33 cellular contexts compared by ENCODE assay signal in the genomic region with DNA sequence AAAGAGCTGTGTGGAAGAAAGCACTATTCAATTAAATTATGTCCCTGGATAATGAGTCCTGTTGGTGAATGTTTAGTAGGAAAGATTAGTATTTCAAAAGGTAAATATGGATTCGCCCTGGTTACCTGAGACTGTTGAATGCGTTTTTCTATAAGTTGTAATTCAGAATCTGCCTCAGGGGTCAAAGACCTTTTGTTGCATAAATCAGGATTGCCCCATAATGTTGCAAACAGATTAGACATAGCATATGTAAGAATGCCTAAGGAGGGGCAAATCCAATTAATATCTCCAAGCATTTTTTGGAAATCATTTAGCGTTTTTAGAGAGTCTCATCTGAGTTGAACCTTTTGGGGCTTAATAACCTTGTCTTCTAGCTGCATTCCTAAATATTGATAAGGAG.
"Had no signal": no experiment of that assay in that cellular context is flagged by ENCODE, and none has a peak within 500 bp of the region (broad histone marks: within the 10 kb centered on the region; RNA-seq: fewer than 3 reads in every experiment).

No MANE protein-coding gene starts in this region.

- H3K36me3 ChIP-seq: ascending aorta, SJCRH30 had no signal

- H3K27ac ChIP-seq: ascending aorta, RWPE1, SJCRH30, SK-N-MC had no signal

- H3K27ac Mint-ChIP-seq: activated CD4-positive, alpha-beta T cell treated with anti-CD3 and anti-CD28 coated beads, Interleukin-2, amount 10 ng/mL, durations not matched to agents 24 days and 14 days; activated CD8-positive, alpha-beta T cell treated with anti-CD3 and anti-CD28 coated beads for 36 hours; activated naive CD8-positive, alpha-beta T cell treated with anti-CD3 and anti-CD28 coated beads for 36 hours; activated T-cell treated with anti-CD3 and anti-CD28 coated beads, Interleukin-2, amount 50 U/mL, for 72 hours; activated T-helper 17 cell treated with anti-CD3 and anti-CD28 coated beads, Interleukin-2, amount 50 U/mL, for 72 hours had no signal

- H3K9me3 Mint-ChIP-seq: activated CD4-positive, alpha-beta T cell treated with anti-CD3 and anti-CD28 coated beads, Interleukin-2, amount 10 ng/mL, durations not matched to agents 24 days and 14 days; activated CD8-positive, alpha-beta T cell treated with anti-CD3 and anti-CD28 coated beads for 36 hours; activated naive CD8-positive, alpha-beta T cell treated with anti-CD3 and anti-CD28 coated beads for 36 hours; activated T-cell treated with anti-CD3 and anti-CD28 coated beads, Interleukin-2, amount 50 U/mL, for 72 hours; activated T-helper 17 cell treated with anti-CD3 and anti-CD28 coated beads, Interleukin-2, amount 50 U/mL, for 72 hours had no signal

- H3K4me3 ChIP-seq: ascending aorta, SJCRH30, SK-N-MC had no signal

- FAIRE-seq: RCC 7860 had no signal

- H3K27me3 ChIP-seq: ascending aorta, SJCRH30 had no signal

- H3K36me3 Mint-ChIP-seq: activated naive CD8-positive, alpha-beta T cell treated with anti-CD3 and anti-CD28 coated beads for 36 hours had no signal

- H3K4me1 ChIP-seq: SJCRH30 had no signal

- H3K9me3 ChIP-seq: ascending aorta, SJCRH30 had no signal

- ATAC-seq: activated CD8-positive, alpha-beta T cell treated with anti-CD3 and anti-CD28 coated beads for 36 hours; activated T-cell treated with anti-CD3 and anti-CD28 coated beads, Interleukin-2, amount 50 U/mL, for 72 hours; activated T-helper 17 cell treated with anti-CD3 and anti-CD28 coated beads, Interleukin-2, amount 50 U/mL, for 72 hours; PC-3 had no signal

- DNase-seq: activated CD4-positive, alpha-beta T cell treated with anti-CD3 and anti-CD28 coated beads, Interleukin-2, amount 10 ng/mL, durations not matched to agents 24 days and 14 days; activated CD4-positive, alpha-beta T cell treated with anti-CD3 and anti-CD28 coated beads, Interleukin-2, amount 50 U/mL, for 4 hours; activated CD8-positive, alpha-beta T cell treated with anti-CD3 and anti-CD28 coated beads for 36 hours; activated effector memory CD4-positive, alpha-beta T cell treated with anti-CD3 and anti-CD28 coated beads, Interleukin-2, amount 50 U/mL, for 16 hours; activated naive CD4-positive, alpha-beta T cell; activated naive CD4-positive, alpha-beta T cell treated with anti-CD3 and anti-CD28 coated beads, Interleukin-2, amount 50 U/mL, for 16 hours; activated naive CD8-positive, alpha-beta T cell treated with anti-CD3 and anti-CD28 coated beads for 36 hours; activated T-cell treated with anti-CD3 and anti-CD28 coated beads, Interleukin-2, amount 50 U/mL, for 1 hour; activated T-cell treated with anti-CD3 and anti-CD28 coated beads, Interleukin-2, amount 50 U/mL, for 72 hours; amygdala; Kasumi-1; KG1; MM.1S; MV-4-11; NCI-H1092; NCI-H1436 treated with DMSO at 0.1 percent for 48 hours; NCI-H1694 treated with DMSO at 0.1 percent for 48 hours; NCI-H2029; NCI-H2107; NCI-H2171; NCI-H510A; NCI-H526; NCI-H748 treated with DMSO at 0.1 percent for 48 hours; NK-92 treated with Interleukin-12 subunit alpha and Interleukin-12 subunit beta, amount 100 ng/mL, for 24 hours; PC-3; SHP77; SJCRH30; T1000 had no signal

- H3K4me3 Mint-ChIP-seq: activated CD4-positive, alpha-beta T cell treated with anti-CD3 and anti-CD28 coated beads, Interleukin-2, amount 10 ng/mL, durations not matched to agents 24 days and 14 days; activated CD8-positive, alpha-beta T cell treated with anti-CD3 and anti-CD28 coated beads for 36 hours; activated naive CD8-positive, alpha-beta T cell treated with anti-CD3 and anti-CD28 coated beads for 36 hours; activated T-cell treated with anti-CD3 and anti-CD28 coated beads, Interleukin-2, amount 50 U/mL, for 72 hours; activated T-helper 17 cell treated with anti-CD3 and anti-CD28 coated beads, Interleukin-2, amount 50 U/mL, for 72 hours had no signal
